In the genomic region with DNA sequence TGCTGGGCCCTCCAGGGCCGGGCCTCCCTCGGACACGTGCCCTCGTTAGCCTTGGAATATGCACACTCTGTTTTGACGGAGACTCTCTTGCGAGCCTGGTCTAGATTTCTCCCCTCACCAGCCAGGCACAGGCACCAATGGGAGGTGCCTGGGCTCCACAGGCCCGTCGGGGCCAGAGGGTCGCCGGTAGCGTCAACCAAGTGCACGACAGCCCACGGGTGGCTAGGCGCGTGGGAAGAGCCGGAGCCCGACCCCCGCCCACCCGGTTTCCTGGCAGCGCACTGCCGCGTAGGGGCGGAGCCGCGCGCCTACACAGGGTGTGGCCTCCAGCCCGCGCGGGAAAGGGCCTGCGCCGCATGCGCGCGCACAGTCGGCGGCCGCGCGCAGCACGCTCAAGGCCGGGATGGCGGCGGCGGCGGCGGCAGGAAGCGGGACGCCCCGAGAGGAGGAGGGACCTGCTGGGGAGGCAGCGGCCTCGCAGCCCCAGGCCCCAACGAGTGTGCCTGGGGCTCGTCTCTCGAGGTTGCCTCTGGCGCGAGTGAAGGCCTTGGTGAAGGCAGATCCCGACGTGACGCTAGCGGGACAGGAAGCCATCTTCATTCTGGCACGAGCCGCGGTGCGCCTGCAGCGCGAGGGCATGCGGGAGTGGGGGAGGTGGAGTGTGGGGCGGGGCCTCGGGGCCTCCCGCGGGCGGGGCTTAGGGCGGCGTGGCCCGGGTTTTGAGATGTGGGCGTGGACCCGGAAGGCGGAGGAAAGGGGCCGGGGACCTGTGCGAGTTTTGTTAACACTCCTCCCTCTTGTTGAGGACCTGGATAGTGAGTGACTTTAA, we compare ENCODE assay signal across 8 cellular contexts. TPM values are rescaled to one million over a fixed set of nuclear protein-coding genes. Genes with fewer than 3 reads are reported as not detected.
DNase-seq lines count a peak whose midpoint lies in the region; ATAC-seq and TF ChIP-seq lines count a peak whose summit lies in the region.

A gene with protein sequence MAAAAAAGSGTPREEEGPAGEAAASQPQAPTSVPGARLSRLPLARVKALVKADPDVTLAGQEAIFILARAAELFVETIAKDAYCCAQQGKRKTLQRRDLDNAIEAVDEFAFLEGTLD (plus strand): TSS at position 367 of the 829 bp plus-strand sequence. CDS start 37 bp downstream, at position 404.

- peak within 1 kb of the TSS; percentile 82 for H3K4me3 Mint-ChIP-seq in activated CD4-positive, alpha-beta T cell treated with anti-CD3 and anti-CD28 coated beads, Interleukin-2, amount 10 ng/mL, durations not matched to agents 24 days and 14 days

- H3K36me3 Mint-ChIP-seq in activated CD4-positive, alpha-beta T cell treated with anti-CD3 and anti-CD28 coated beads, Interleukin-2, amount 10 ng/mL, durations not matched to agents 24 days and 14 days (ENCODE audit: low read depth): peaks cover 47% of the 10 kb centered on the region

- H3K4me1 Mint-ChIP-seq in activated CD4-positive, alpha-beta T cell treated with anti-CD3 and anti-CD28 coated beads, Interleukin-2, amount 10 ng/mL, durations not matched to agents 24 days and 14 days: peaks cover 47% of the 10 kb centered on the region

- H3K4me1 ChIP-seq in BLaER1: peaks cover 14% of the 10 kb centered on the region

- H3K36me3 ChIP-seq in BLaER1: peaks cover 30% of the 10 kb centered on the region; the same call in 1 of the 2 replicates

- peak within 1 kb of the TSS; percentile 86 for H3K27ac Mint-ChIP-seq in activated CD4-positive, alpha-beta T cell treated with anti-CD3 and anti-CD28 coated beads, Interleukin-2, amount 10 ng/mL, durations not matched to agents 24 days and 14 days

- H3K4me2 ChIP-seq in BLaER1: peak within 1 kb of the TSS; percentile 89

- H3K9me3 ChIP-seq in BLaER1: peaks cover 31% of the 10 kb centered on the region

- H3K4me3 ChIP-seq in BLaER1 (peak within 1 kb of the TSS; percentile 74), coronary artery (peak within 1 kb of the TSS; percentile 87)

- intact Hi-C loops in activated CD4-positive, alpha-beta T cell treated with anti-CD3 and anti-CD28 coated beads, Interleukin-2, amount 10 ng/mL, durations not matched to agents 24 days and 14 days (cut with micrococcal nuclease): loop anchor here (1.0 to 2.0 kb wide), 4 partner anchors 123 to 752 kb away; a partner anchor contains a TSS
- intact Hi-C loops in left colon (cut with DNase I, micrococcal nuclease): no loop called here

- no peaks in the 10 kb centered on the region for H4K20me1 ChIP-seq in BLaER1

- ATAC-seq in GM19324 (IDR thresholded peaks at IDR 0.05; ENCODE audit: low FRiP score, unreplicated experiment) (peak; percentile 95), HG03460 (IDR thresholded peaks at IDR 0.05; ENCODE audit: unreplicated experiment) (peak; percentile 88), left colon (peak; percentile 98)

- H3K27ac ChIP-seq in BLaER1: peak within 1 kb of the TSS; percentile 93
- peak within 1 kb of the TSS; percentile 87 to 96 for H3K27ac ChIP-seq in coronary artery

- peak; percentile 78 for DNase-seq in NCI-H526 treated with DMSO at 0.1 percent for 48 hours (lab: John Stamatoyannopoulos, UW)
- peak; percentile 98 for DNase-seq in activated CD4-positive, alpha-beta T cell treated with anti-CD3 and anti-CD28 coated beads, Interleukin-2, amount 10 ng/mL, durations not matched to agents 24 days and 14 days
- peak; percentile 95 for DNase-seq in coronary artery (ENCODE audit: low spot score)
- peak; percentile 94 to 96 for DNase-seq in left colon
- peak; percentile 94 for DNase-seq in stimulated activated CD4-positive, alpha-beta T cell treated with anti-CD3 and anti-CD28 coated beads, Interleukin-1b, Interleukin-23, amount 100 ng/mL, for 4 hours (ENCODE audit: low read depth in 2 of 2)

- no peaks in the 10 kb centered on the region for H3K27me3 Mint-ChIP-seq in activated CD4-positive, alpha-beta T cell treated with anti-CD3 and anti-CD28 coated beads, Interleukin-2, amount 10 ng/mL, durations not matched to agents 24 days and 14 days

- no peaks in the 10 kb centered on the region for H3K27me3 ChIP-seq in BLaER1

- TF ChIP-seq CTCF in coronary artery (IDR thresholded peaks at IDR 0.05): no peak

- H3K9me3 Mint-ChIP-seq in activated CD4-positive, alpha-beta T cell treated with anti-CD3 and anti-CD28 coated beads, Interleukin-2, amount 10 ng/mL, durations not matched to agents 24 days and 14 days: peaks cover 10% of the 10 kb centered on the region

- peak within 1 kb of the TSS; percentile 89 for H3K9ac ChIP-seq in BLaER1

RNA-seq across cellular contexts. Expression of the gene that starts here (rescaled TPM):
- 53.1 and 58.3 TPM in 2 replicates for total RNA-seq in activated CD4-positive, alpha-beta T cell treated with anti-CD3 and anti-CD28 coated beads, Interleukin-2, amount 10 ng/mL, durations not matched to agents 24 days and 14 days
- total RNA-seq in left colon: 10 to 100 TPM; 64.9 to 68.3 TPM

Comparison
In these comparisons a context has a peak if more than half of its experiments do, and no peak if none do; other contexts are left out.
1. Peak in every context shown above with its lines: DNase-seq, ATAC-seq, H3K4me3 ChIP-seq and H3K27ac ChIP-seq.